In the genomic region with DNA sequence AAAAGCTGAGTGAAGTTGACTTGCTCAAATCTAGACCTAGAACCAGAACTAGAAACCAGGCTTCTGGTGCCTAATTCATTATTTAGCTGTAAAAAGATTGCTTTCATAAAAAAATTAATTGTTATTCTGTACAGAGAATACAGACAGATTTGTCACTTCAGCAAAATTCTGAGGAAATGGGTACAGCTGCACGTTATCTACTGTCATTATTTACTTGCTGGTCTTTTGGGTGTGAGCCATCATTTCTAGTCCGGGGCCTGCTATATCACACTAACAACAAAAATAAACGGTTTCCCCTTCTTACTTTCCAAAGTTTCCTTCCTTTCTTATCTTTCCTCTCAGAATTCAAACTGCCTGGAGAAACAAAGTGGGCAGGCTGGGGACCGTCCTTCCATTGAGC, we compare ENCODE assay signal across 1 cellular context.
TF ChIP-seq lines count a peak whose summit lies in the region.

No MANE protein-coding gene starts in this region.

TF ChIP-seq in GM23338, 12 proteins besides CTCF, POLR2A, EP300 and RAD21:
- TF ChIP-seq REST (IDR thresholded peaks at IDR 0.05; ENCODE audit: unreplicated experiment) = no peak
- TF ChIP-seq, protein P1, sequence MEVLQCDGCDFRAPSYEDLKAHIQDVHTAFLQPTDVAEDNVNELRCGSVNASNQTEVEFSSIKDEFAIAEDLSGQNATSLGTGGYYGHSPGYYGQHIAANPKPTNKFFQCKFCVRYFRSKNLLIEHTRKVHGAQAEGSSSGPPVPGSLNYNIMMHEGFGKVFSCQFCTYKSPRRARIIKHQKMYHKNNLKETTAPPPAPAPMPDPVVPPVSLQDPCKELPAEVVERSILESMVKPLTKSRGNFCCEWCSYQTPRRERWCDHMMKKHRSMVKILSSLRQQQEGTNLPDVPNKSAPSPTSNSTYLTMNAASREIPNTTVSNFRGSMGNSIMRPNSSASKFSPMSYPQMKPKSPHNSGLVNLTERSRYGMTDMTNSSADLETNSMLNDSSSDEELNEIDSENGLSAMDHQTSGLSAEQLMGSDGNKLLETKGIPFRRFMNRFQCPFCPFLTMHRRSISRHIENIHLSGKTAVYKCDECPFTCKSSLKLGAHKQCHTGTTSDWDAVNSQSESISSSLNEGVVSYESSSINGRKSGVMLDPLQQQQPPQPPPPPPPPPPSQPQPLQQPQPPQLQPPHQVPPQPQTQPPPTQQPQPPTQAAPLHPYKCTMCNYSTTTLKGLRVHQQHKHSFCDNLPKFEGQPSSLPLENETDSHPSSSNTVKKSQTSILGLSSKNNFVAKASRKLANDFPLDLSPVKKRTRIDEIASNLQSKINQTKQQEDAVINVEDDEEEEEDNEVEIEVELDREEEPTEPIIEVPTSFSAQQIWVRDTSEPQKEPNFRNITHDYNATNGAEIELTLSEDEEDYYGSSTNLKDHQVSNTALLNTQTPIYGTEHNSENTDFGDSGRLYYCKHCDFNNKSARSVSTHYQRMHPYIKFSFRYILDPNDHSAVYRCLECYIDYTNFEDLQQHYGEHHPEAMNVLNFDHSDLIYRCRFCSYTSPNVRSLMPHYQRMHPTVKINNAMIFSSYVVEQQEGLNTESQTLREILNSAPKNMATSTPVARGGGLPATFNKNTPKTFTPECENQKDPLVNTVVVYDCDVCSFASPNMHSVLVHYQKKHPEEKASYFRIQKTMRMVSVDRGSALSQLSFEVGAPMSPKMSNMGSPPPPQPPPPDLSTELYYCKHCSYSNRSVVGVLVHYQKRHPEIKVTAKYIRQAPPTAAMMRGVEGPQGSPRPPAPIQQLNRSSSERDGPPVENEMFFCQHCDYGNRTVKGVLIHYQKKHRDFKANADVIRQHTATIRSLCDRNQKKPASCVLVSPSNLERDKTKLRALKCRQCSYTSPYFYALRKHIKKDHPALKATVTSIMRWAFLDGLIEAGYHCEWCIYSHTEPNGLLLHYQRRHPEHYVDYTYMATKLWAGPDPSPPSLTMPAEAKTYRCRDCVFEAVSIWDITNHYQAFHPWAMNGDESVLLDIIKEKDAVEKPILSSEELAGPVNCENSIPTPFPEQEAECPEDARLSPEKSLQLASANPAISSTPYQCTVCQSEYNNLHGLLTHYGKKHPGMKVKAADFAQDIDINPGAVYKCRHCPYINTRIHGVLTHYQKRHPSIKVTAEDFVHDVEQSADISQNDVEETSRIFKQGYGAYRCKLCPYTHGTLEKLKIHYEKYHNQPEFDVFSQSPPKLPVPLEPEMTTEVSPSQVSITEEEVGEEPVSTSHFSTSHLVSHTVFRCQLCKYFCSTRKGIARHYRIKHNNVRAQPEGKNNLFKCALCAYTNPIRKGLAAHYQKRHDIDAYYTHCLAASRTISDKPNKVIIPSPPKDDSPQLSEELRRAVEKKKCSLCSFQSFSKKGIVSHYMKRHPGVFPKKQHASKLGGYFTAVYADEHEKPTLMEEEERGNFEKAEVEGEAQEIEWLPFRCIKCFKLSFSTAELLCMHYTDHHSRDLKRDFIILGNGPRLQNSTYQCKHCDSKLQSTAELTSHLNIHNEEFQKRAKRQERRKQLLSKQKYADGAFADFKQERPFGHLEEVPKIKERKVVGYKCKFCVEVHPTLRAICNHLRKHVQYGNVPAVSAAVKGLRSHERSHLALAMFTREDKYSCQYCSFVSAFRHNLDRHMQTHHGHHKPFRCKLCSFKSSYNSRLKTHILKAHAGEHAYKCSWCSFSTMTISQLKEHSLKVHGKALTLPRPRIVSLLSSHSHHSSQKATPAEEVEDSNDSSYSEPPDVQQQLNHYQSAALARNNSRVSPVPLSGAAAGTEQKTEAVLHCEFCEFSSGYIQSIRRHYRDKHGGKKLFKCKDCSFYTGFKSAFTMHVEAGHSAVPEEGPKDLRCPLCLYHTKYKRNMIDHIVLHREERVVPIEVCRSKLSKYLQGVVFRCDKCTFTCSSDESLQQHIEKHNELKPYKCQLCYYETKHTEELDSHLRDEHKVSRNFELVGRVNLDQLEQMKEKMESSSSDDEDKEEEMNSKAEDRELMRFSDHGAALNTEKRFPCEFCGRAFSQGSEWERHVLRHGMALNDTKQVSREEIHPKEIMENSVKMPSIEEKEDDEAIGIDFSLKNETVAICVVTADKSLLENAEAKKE (CRISPR knock-in tag; IDR thresholded peaks at IDR 0.05) = no peak
- no peak for TF ChIP-seq STAT1 (IDR thresholded peaks at IDR 0.05; ENCODE audit: unreplicated experiment)
- TF ChIP-seq, protein P2, sequence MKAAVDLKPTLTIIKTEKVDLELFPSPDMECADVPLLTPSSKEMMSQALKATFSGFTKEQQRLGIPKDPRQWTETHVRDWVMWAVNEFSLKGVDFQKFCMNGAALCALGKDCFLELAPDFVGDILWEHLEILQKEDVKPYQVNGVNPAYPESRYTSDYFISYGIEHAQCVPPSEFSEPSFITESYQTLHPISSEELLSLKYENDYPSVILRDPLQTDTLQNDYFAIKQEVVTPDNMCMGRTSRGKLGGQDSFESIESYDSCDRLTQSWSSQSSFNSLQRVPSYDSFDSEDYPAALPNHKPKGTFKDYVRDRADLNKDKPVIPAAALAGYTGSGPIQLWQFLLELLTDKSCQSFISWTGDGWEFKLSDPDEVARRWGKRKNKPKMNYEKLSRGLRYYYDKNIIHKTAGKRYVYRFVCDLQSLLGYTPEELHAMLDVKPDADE (IDR thresholded peaks at IDR 0.05) = no peak
- no peak for TF ChIP-seq EZH2 (IDR thresholded peaks at IDR 0.05; ENCODE audit: low read depth, unreplicated experiment)
- no peak for TF ChIP-seq JUNB (IDR thresholded peaks at IDR 0.05; ENCODE audit: unreplicated experiment)
- TF ChIP-seq ZNF114 (CRISPR knock-in tag; IDR thresholded peaks at IDR 0.05) = no peak
- TF ChIP-seq POLR2AphosphoS5 (IDR thresholded peaks at IDR 0.05; ENCODE audit: low read depth) = no peak
- TF ChIP-seq EZH2phosphoT487 (IDR thresholded peaks at IDR 0.05; ENCODE audit: unreplicated experiment) = no peak
- no peak for TF ChIP-seq ZNF331 (CRISPR knock-in tag; IDR thresholded peaks at IDR 0.05; ENCODE audit: low read depth)
- no peak for TF ChIP-seq NANOG (IDR thresholded peaks at IDR 0.05; ENCODE audit: borderline replicate concordance)
